23 cellular contexts compared by ENCODE assay signal in genomic region chr1:212884592-212884991, GRCh38. TPM values are rescaled to one million over a fixed set of nuclear protein-coding genes. Genes with fewer than 3 reads are reported as not detected.
DNase-seq lines count a peak whose midpoint lies in the region; ATAC-seq, FAIRE-seq and TF ChIP-seq lines count a peak whose summit lies in the region.
"Had no signal": no experiment of that assay in that cellular context is flagged by ENCODE, and none has a peak within 500 bp of the region (broad histone marks: within the 10 kb centered on the region; RNA-seq: fewer than 3 reads in every experiment).

No MANE protein-coding gene starts in this region.

- no peak overlapping the region for H3K18ac ChIP-seq in trophoblast cell (ENCODE audit: low read length)

- no TSS peak for BruUV-seq in MCF 10A (replicated peaks; lab: Mats Ljungman, UMichigan)

- no peaks in the 10 kb centered on the region for H3K9me3 Mint-ChIP-seq in MCF 10A (ENCODE audit: unreplicated experiment)
- H3K9me3 Mint-ChIP-seq: CD4-positive, alpha-beta T cell had no signal

- H3K36me3 Mint-ChIP-seq in MCF 10A (ENCODE audit: insufficient read depth, unreplicated experiment): peaks cover 73% of the 10 kb centered on the region

- peak overlapping the region; percentile 12 for H3K27ac Mint-ChIP-seq in MCF 10A (ENCODE audit: low read depth, unreplicated experiment)
- H3K27ac Mint-ChIP-seq: CD4-positive, alpha-beta T cell had no signal

- no peak overlapping the region for H3K4me3 Mint-ChIP-seq in MCF 10A (ENCODE audit: unreplicated experiment)
- H3K4me3 Mint-ChIP-seq: CD14-positive monocyte; CD4-positive, alpha-beta T cell had no signal

- no peaks in the 10 kb centered on the region for H3K9me2 ChIP-seq in hepatocyte (replicated peaks; ENCODE audit: insufficient read depth)

- POLR2A ChIA-PET in MCF 10A (lab: Yijun Ruan, JAX): interaction anchor here (1.2 kb wide), 1 partner anchor 16 kb away, joined by 3 read pairs; no protein-coding TSS in a partner anchor

- H3K9me3 ChIP-seq in breast epithelium (no peaks in the 10 kb centered on the region), trophoblast cell (ENCODE audit: insufficient read depth, low read depth, low read length) (no peaks in the 10 kb centered on the region), hepatocyte (ENCODE audit: low read depth) (no peaks in the 10 kb centered on the region)
- H3K9me3 ChIP-seq: BE2C; BLaER1 treated with 17β-estradiol and CSF1 and Interleukin-3, amounts not matched to agents 10 nM and 100 nM had no signal

- H2AK5ac ChIP-seq in trophoblast cell (ENCODE audit: low read length): no peak overlapping the region

- no peaks in the 10 kb centered on the region for H3K4me1 Mint-ChIP-seq in MCF 10A (ENCODE audit: insufficient read depth, unreplicated experiment)
- H3K4me1 Mint-ChIP-seq: CD14-positive monocyte had no signal

- no peaks in the 10 kb centered on the region for H4K20me1 ChIP-seq in hepatocyte (ENCODE audit: insufficient read depth, poor library complexity, severe bottlenecking)

- H2BK120ac ChIP-seq in trophoblast cell (ENCODE audit: insufficient read depth, low read length, poor library complexity): no peak overlapping the region

- H3K36me3 ChIP-seq in breast epithelium: no peaks in the 10 kb centered on the region
- no peaks in the 10 kb centered on the region for H3K36me3 ChIP-seq in bronchial epithelial cell (ENCODE audit: control insufficient read depth, insufficient read depth, low read length)
- peaks cover 16 to 19% of the 10 kb centered on the region in 2 experiments for H3K36me3 ChIP-seq in trophoblast cell (ENCODE audit: control insufficient read depth in 1 of 2, insufficient read depth in 2 of 2, low read length in 2 of 2)
- no peaks in the 10 kb centered on the region for H3K36me3 ChIP-seq in hepatocyte (replicated peaks; ENCODE audit: insufficient read depth, low read depth)

- DNase-seq in MCF 10A (ENCODE audit: unreplicated experiment) (no peak), breast epithelium (ENCODE audit: low spot score in 2 of 2) (no peak), bronchial epithelial cell (ENCODE audit: low read depth) (peak; percentile 11), trophoblast cell (peak; percentile 46 to 79), hepatocyte (ENCODE audit: low spot score) (no peak), occipital lobe (lab: John Stamatoyannopoulos, UW) (no peak)
- DNase-seq: AML-193; BE2C; Calu3; CD4-positive, alpha-beta T cell; COR-L47; DMS153; DND-41; GOT3; H7; HCEC 1CT had no signal

- H2BK5ac ChIP-seq in trophoblast cell (ENCODE audit: low read depth, low read length, poor library complexity): no peak overlapping the region

- H3K79me2 ChIP-seq in trophoblast cell (ENCODE audit: control insufficient read depth, insufficient read depth, low read length, poor library complexity) (no peaks in the 10 kb centered on the region), hepatocyte (no peaks in the 10 kb centered on the region)

- H3K27me3 ChIP-seq in breast epithelium (no peaks in the 10 kb centered on the region), bronchial epithelial cell (ENCODE audit: control insufficient read depth, insufficient read depth, low read length) (no peaks in the 10 kb centered on the region), trophoblast cell (ENCODE audit: insufficient read depth, low read length) (no peaks in the 10 kb centered on the region), hepatocyte (no peaks in the 10 kb centered on the region)
- H3K27me3 ChIP-seq: BE2C; BLaER1 treated with 17β-estradiol and CSF1 and Interleukin-3, amounts not matched to agents 10 nM and 100 nM had no signal

- no peaks in the 10 kb centered on the region for H3K27me3 Mint-ChIP-seq in MCF 10A (ENCODE audit: insufficient read depth, unreplicated experiment)
- H3K27me3 Mint-ChIP-seq: CD4-positive, alpha-beta T cell had no signal

- TF ChIP-seq CTCF in MCF 10A (IDR thresholded peaks at IDR 0.05; ENCODE audit: unreplicated experiment) (no peak), breast epithelium (IDR thresholded peaks at IDR 0.05) (no peak), bronchial epithelial cell (IDR thresholded peaks at IDR 0.05; ENCODE audit: insufficient read depth, low read length, severe bottlenecking) (no peak), hepatocyte (IDR thresholded peaks at IDR 0.05; ENCODE audit: poor library complexity) (no peak)

- ATAC-seq in GM18520 (IDR thresholded peaks at IDR 0.05; ENCODE audit: unreplicated experiment): no peak

- no peak overlapping the region for H3K4me3 ChIP-seq in breast epithelium
- no peak overlapping the region for H3K4me3 ChIP-seq in bronchial epithelial cell (ENCODE audit: low read depth, low read length)
- no peak overlapping the region for H3K4me3 ChIP-seq in trophoblast cell (ENCODE audit: low read depth, low read length)
- H3K4me3 ChIP-seq in hepatocyte: no peak overlapping the region
- H3K4me3 ChIP-seq: BLaER1 treated with 17β-estradiol and CSF1 and Interleukin-3, amounts not matched to agents 10 nM and 100 nM had no signal

- H2BK12ac ChIP-seq in trophoblast cell (ENCODE audit: low read length): no peak overlapping the region

- WGBS in trophoblast cell (ENCODE audit: extremely low coverage, insufficient coverage, insufficient read length): no CpG with 5 or more reads among the region's 4 CpGs
- 85% methylated on average over 4 of the region's 4 CpGs for WGBS in hepatocyte (ENCODE audit: low lambda C conversion rate, missing lambda C conversion rate)

- no peak overlapping the region for H4K91ac ChIP-seq in trophoblast cell (ENCODE audit: low read depth, low read length)

- H3K27ac ChIP-seq in breast epithelium (no peak overlapping the region), trophoblast cell (ENCODE audit: low read depth, low read length) (no peak overlapping the region), hepatocyte (no peak overlapping the region)
- H3K27ac ChIP-seq: 22Rv1; BLaER1 treated with 17β-estradiol and CSF1 and Interleukin-3, amounts not matched to agents 10 nM and 100 nM had no signal

- H3K4ac ChIP-seq in trophoblast cell (ENCODE audit: low read depth, low read length): no peak overlapping the region

- H2AFZ ChIP-seq in trophoblast cell (ENCODE audit: insufficient read depth, low read length, poor library complexity) (no peak overlapping the region), hepatocyte (no peak overlapping the region)

- H3K4me2 ChIP-seq in trophoblast cell (ENCODE audit: low read length) (no peak overlapping the region), hepatocyte (no peak overlapping the region)
- H3K4me2 ChIP-seq: BLaER1 treated with 17β-estradiol and CSF1 and Interleukin-3, amounts not matched to agents 10 nM and 100 nM had no signal

- CTCF ChIA-PET in MCF 10A (lab: Yijun Ruan, JAX): no interaction called here

- TF ChIP-seq POLR2A in breast epithelium (IDR thresholded peaks at IDR 0.05): no peak

- H4K12ac ChIP-seq in trophoblast cell (ENCODE audit: low read depth, low read length): no peak overlapping the region

- H3K14ac ChIP-seq in trophoblast cell (ENCODE audit: low read length): no peak overlapping the region

- H3K9ac ChIP-seq in trophoblast cell (ENCODE audit: low read length): no peak overlapping the region
- H3K9ac ChIP-seq: BLaER1 treated with 17β-estradiol and CSF1 and Interleukin-3, amounts not matched to agents 10 nM and 100 nM had no signal

- no peak overlapping the region for H4K8ac ChIP-seq in trophoblast cell (ENCODE audit: low read depth, low read length)

- H3K79me1 ChIP-seq in trophoblast cell (ENCODE audit: low read length): no peaks in the 10 kb centered on the region

- FAIRE-seq in bronchial epithelial cell (lab: Jason Lieb, UNC): no peak
- FAIRE-seq: A204.1, G401.6 had no signal

- intact Hi-C loops in MCF 10A (cut with micrococcal nuclease) (no loop called here), breast epithelium (cut with DNase I; ENCODE audit: low total_unique reads) (no loop called here)

- H3K4me1 ChIP-seq in breast epithelium: no peaks in the 10 kb centered on the region
- H3K4me1 ChIP-seq in trophoblast cell (ENCODE audit: control insufficient read depth in 1 of 2, insufficient read depth in 2 of 2, low read length in 2 of 2): no peaks in the 10 kb centered on the region
- H3K4me1 ChIP-seq in hepatocyte (ENCODE audit: insufficient read depth): no peaks in the 10 kb centered on the region
- H3K4me1 ChIP-seq: BE2C; BLaER1 treated with 17β-estradiol and CSF1 and Interleukin-3, amounts not matched to agents 10 nM and 100 nM had no signal

- H3K23ac ChIP-seq in trophoblast cell (ENCODE audit: low read length): no peak overlapping the region

RNA-seq across cellular contexts. Expression of gene FLVCR1, which starts 26.5 kb away (rescaled TPM):
- total RNA-seq in MCF 10A (2022) (16.5 and 17.9 TPM in 2 replicates), breast epithelium (1 to 10 TPM; 4.0 to 7.9 (median 6.1) TPM), bronchial epithelial cell (4.5 and 6.8 TPM in 2 replicates), hepatocyte (32.0 and 32.5 TPM in 2 replicates), occipital lobe (53.0 TPM)
- 5.9 and 6.0 TPM in 2 replicates for polyA plus RNA-seq in trophoblast cell (2013)
- polyA plus RNA-seq in hepatocyte: 9.9 and 14.4 TPM in 2 replicates

RNA-seq across cellular contexts. Expression of gene SPATA45, which starts 37.1 kb away (rescaled TPM):
- not detected in 2 replicates for total RNA-seq in MCF 10A (2022)
- not detected for total RNA-seq in breast epithelium
- not detected in 2 replicates for total RNA-seq in bronchial epithelial cell
- polyA plus RNA-seq in trophoblast cell (2013): not detected in 2 replicates
- total RNA-seq in hepatocyte: 0.96 TPM in 1 of 2 replicates, not detected in the other
- 0.44 and 0.57 TPM in 2 replicates for polyA plus RNA-seq in hepatocyte
- total RNA-seq in occipital lobe: not detected
- total RNA-seq: CD4-positive, alpha-beta T cell had no signal
- polyA plus RNA-seq: AG04450, CD14-positive monocyte had no signal

Comparison
In these comparisons a context has a peak if more than half of its experiments do, and no peak if none do; other contexts are left out.
1. DNase-seq: peak in bronchial epithelial cell (single experiment) and trophoblast cell (2 of 2); none in MCF 10A (single experiment), breast epithelium (0 of 2), hepatocyte (single experiment) and occipital lobe (single experiment).